In the genomic region with DNA sequence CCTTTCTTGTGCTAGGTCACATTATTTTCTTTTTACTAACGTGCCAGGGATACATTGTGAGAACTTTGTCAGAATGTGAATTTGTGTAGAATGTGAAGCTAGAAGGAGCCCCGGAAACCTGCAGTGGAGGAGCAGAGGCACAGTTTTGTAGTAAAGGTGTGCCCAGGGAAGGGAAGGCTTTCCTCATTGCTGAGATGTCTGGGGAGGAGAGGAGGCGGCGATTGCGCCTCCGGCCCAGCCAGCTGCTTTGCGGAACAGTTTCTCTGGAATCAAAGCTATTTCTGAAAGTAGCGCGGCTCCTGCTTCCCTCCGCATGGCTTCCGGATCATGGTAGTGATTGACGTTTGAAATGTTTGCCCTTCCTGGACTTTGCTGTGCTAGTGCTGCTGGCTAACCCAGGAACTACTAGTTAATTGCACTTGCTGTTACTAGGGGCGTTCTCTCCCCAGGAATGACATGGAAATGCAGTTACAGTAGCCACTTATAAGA, we compare ENCODE assay signal across 1 cellular context.
TF ChIP-seq lines count a peak whose summit lies in the region.

No MANE protein-coding gene starts in this region.

TF ChIP-seq in SK-N-SH, 30 proteins besides CTCF, POLR2A, EP300 and RAD21 (continued from another document):
- TF ChIP-seq EZH2phosphoT487 (IDR thresholded peaks at IDR 0.05; ENCODE audit: borderline replicate concordance, low read depth): no peak
- TF ChIP-seq RCOR1 (IDR thresholded peaks at IDR 0.05; ENCODE audit: low read length): no peak
- TF ChIP-seq PBX3 (IDR thresholded peaks at IDR 0.05): no peak
- TF ChIP-seq GABPA (IDR thresholded peaks at IDR 0.05; ENCODE audit: low read depth): no peak
- no peak for TF ChIP-seq JUND (IDR thresholded peaks at IDR 0.05)
- no peak for TF ChIP-seq MEF2A (IDR thresholded peaks at IDR 0.05; ENCODE audit: borderline replicate concordance, low read depth)
- no peak for TF ChIP-seq POLR2AphosphoS5 (IDR thresholded peaks at IDR 0.05; ENCODE audit: low read depth, low read length)
TF ChIP-seq in SK-N-SH: peak in this region for 0.
